Comparison of ENCODE assay signal across 26 cellular contexts in genomic region chr16:29839822-29840221, GRCh38. TPM values are rescaled to one million over a fixed set of nuclear protein-coding genes. Genes with fewer than 3 reads are reported as not detected.
A peak's percentile ranks its signal among the peaks of the same experiment; 100 is the strongest.
DNase-seq lines count a peak whose midpoint lies in the region; ATAC-seq and TF ChIP-seq lines count a peak whose summit lies in the region.
"Had no signal": no experiment of that assay in that cellular context is flagged by ENCODE, and none has a peak within 500 bp of the region (broad histone marks: within the 10 kb centered on the region; RNA-seq: fewer than 3 reads in every experiment).

No MANE protein-coding gene starts in this region.

- no peak overlapping the region for H3K4me3 ChIP-seq in osteoblast (ENCODE audit: insufficient read depth, low read length)
- no peak overlapping the region for H3K4me3 ChIP-seq in brain microvascular endothelial cell (ENCODE audit: low read depth, low read length)
- H3K4me3 ChIP-seq: BLaER1, GM23338 had no signal

- TF ChIP-seq CTCF in osteoblast (IDR thresholded peaks at IDR 0.05; ENCODE audit: extremely low read depth, low read depth, low read length) (no peak), brain microvascular endothelial cell (IDR thresholded peaks at IDR 0.05; ENCODE audit: low read depth, low read length, missing control alignments) (no peak)

- no peaks in the 10 kb centered on the region for H3K9me3 Mint-ChIP-seq in activated CD4-positive, alpha-beta T cell treated with anti-CD3 and anti-CD28 coated beads, Interleukin-2, amount 10 ng/mL, durations not matched to agents 24 days and 14 days
- H3K9me3 Mint-ChIP-seq: CD4-positive, alpha-beta T cell; GM23338 had no signal

- H3K4me2 ChIP-seq in osteoblast (ENCODE audit: insufficient read depth, low read length) = no peak overlapping the region
- H3K4me2 ChIP-seq: BLaER1, GM23338 had no signal

- H3K27me3 ChIP-seq in osteoblast (ENCODE audit: insufficient read depth, low read length) (no peaks in the 10 kb centered on the region), brain microvascular endothelial cell (replicated peaks) (no peaks in the 10 kb centered on the region)
- H3K27me3 ChIP-seq: BLaER1 had no signal

- DNase-seq in activated CD4-positive, alpha-beta T cell treated with anti-CD3 and anti-CD28 coated beads, Interleukin-2, amount 10 ng/mL, durations not matched to agents 24 days and 14 days = no peak
- no peak for DNase-seq in activated CD4-positive, alpha-beta T cell treated with anti-CD3 and anti-CD28 coated beads, Interleukin-2, amount 50 U/mL, for 1 hour
- DNase-seq in left cardiac atrium (no peak), Right ventricle myocardium inferior (ENCODE audit: missing footprints) (no peak), osteoblast (ENCODE audit: insufficient read length, low spot score, missing footprints) (peak; percentile 2), NCI-H128 (lab: John Stamatoyannopoulos, UW; ENCODE audit: unreplicated experiment) (no peak), brain microvascular endothelial cell (no peak), DMS79 (lab: John Stamatoyannopoulos, UW) (no peak)
- DNase-seq: ACHN; CD4-positive, alpha-beta T cell; COR-L47; DMS 273 treated with DMSO at 0.1 percent for 48 hours; DND-41; HCEC 1CT; KBM-7; MM.1S; NCI-H1048; NCI-H1436; NCI-H187 treated with DMSO at 0.1 percent for 48 hours; NCI-H2107; NCI-H446 treated with DMSO at 0.1 percent for 48 hours; NCI-H526 treated with DMSO at 0.1 percent for 48 hours; SIG-M5 had no signal

- H3K4me1 Mint-ChIP-seq in activated CD4-positive, alpha-beta T cell treated with anti-CD3 and anti-CD28 coated beads, Interleukin-2, amount 10 ng/mL, durations not matched to agents 24 days and 14 days = no peaks in the 10 kb centered on the region
- H3K4me1 Mint-ChIP-seq: GM23338 had no signal

- H3K27ac Mint-ChIP-seq in activated CD4-positive, alpha-beta T cell treated with anti-CD3 and anti-CD28 coated beads, Interleukin-2, amount 10 ng/mL, durations not matched to agents 24 days and 14 days = peak overlapping the region; percentile 18
- H3K27ac Mint-ChIP-seq: CD4-positive, alpha-beta T cell had no signal

- peaks cover 5% of the 10 kb centered on the region for H3K79me2 ChIP-seq in osteoblast (ENCODE audit: insufficient read depth, low read length)

- no peaks in the 10 kb centered on the region for H3K4me1 ChIP-seq in osteoblast (ENCODE audit: insufficient read depth, low read length)
- H3K4me1 ChIP-seq: BLaER1 had no signal

- no peak overlapping the region for H2AFZ ChIP-seq in osteoblast (ENCODE audit: low read length)
- H2AFZ ChIP-seq: GM23338 had no signal

- intact Hi-C loops in activated CD4-positive, alpha-beta T cell treated with anti-CD3 and anti-CD28 coated beads, Interleukin-2, amount 10 ng/mL, durations not matched to agents 24 days and 14 days (cut with micrococcal nuclease) = no loop called here
- intact Hi-C loops in left cardiac atrium (cut with DNase I) = loop anchor here in 1 of 2 donors (10.0 kb wide), 1 partner anchor 135 kb away; no protein-coding TSS in a partner anchor
- intact Hi-C loops in Right ventricle myocardium inferior (cut with DNase I) = no loop called here

- no peaks in the 10 kb centered on the region for H3K27me3 Mint-ChIP-seq in activated CD4-positive, alpha-beta T cell treated with anti-CD3 and anti-CD28 coated beads, Interleukin-2, amount 10 ng/mL, durations not matched to agents 24 days and 14 days
- H3K27me3 Mint-ChIP-seq: CD4-positive, alpha-beta T cell had no signal

- H3K27ac ChIP-seq in osteoblast (ENCODE audit: low read depth, low read length) (no peak overlapping the region), brain microvascular endothelial cell (no peak overlapping the region)
- H3K27ac ChIP-seq: 22Rv1, BLaER1 had no signal

- ATAC-seq in left cardiac atrium (peak; percentile 42 to 80), Right ventricle myocardium inferior (no peak)
- ATAC-seq: GM23338 had no signal

- peaks cover 55% of the 10 kb centered on the region for H3K36me3 Mint-ChIP-seq in activated CD4-positive, alpha-beta T cell treated with anti-CD3 and anti-CD28 coated beads, Interleukin-2, amount 10 ng/mL, durations not matched to agents 24 days and 14 days (ENCODE audit: low read depth)

- in situ Hi-C loops in brain microvascular endothelial cell (cut with HindIII; ENCODE audit: low pct_ligation_motif_present, low sequenced_read_pairs) = no loop called here

- H3K36me3 ChIP-seq in osteoblast (ENCODE audit: insufficient read depth, low read length) = peaks cover 86% of the 10 kb centered on the region
- H3K36me3 ChIP-seq in brain microvascular endothelial cell (replicated peaks) = peaks cover 85% of the 10 kb centered on the region

- no peak overlapping the region for H3K4me3 Mint-ChIP-seq in activated CD4-positive, alpha-beta T cell treated with anti-CD3 and anti-CD28 coated beads, Interleukin-2, amount 10 ng/mL, durations not matched to agents 24 days and 14 days
- H3K4me3 Mint-ChIP-seq: CD4-positive, alpha-beta T cell; GM23338 had no signal

- H3K9me3 ChIP-seq in osteoblast (ENCODE audit: low read depth, low read length) = no peaks in the 10 kb centered on the region
- H3K9me3 ChIP-seq: BLaER1 had no signal

- H4K20me1 ChIP-seq in osteoblast (ENCODE audit: insufficient read depth, low read length) = peaks cover 6% of the 10 kb centered on the region
- H4K20me1 ChIP-seq: BLaER1 had no signal

RNA-seq across cellular contexts. Expression of gene MVP, which starts 19.6 kb away (rescaled TPM):
- total RNA-seq in activated CD4-positive, alpha-beta T cell treated with anti-CD3 and anti-CD28 coated beads, Interleukin-2, amount 10 ng/mL, durations not matched to agents 24 days and 14 days = 116 and 122 TPM in 2 replicates
- total RNA-seq in left cardiac atrium (10 to 100 TPM; 72.7 to 82.4 TPM), Right ventricle myocardium inferior (51.5 TPM), osteoblast (273 and 274 TPM in 2 replicates)

RNA-seq across cellular contexts. Expression of gene CDIPT, which starts 23.2 kb away (rescaled TPM):
- 69.2 and 71.2 TPM in 2 replicates for total RNA-seq in activated CD4-positive, alpha-beta T cell treated with anti-CD3 and anti-CD28 coated beads, Interleukin-2, amount 10 ng/mL, durations not matched to agents 24 days and 14 days
- total RNA-seq in left cardiac atrium (10 to 100 TPM; 88.8 to 90.8 TPM), Right ventricle myocardium inferior (65.8 TPM), osteoblast (105 and 107 TPM in 2 replicates)

RNA-seq across cellular contexts. Expression of gene PAGR1, which starts 23.9 kb away (rescaled TPM):
- 25.8 and 27.0 TPM in 2 replicates for total RNA-seq in activated CD4-positive, alpha-beta T cell treated with anti-CD3 and anti-CD28 coated beads, Interleukin-2, amount 10 ng/mL, durations not matched to agents 24 days and 14 days
- total RNA-seq in left cardiac atrium (10 to 100 TPM; 15.1 to 16.6 TPM), Right ventricle myocardium inferior (15.6 TPM), osteoblast (16.8 and 19.9 TPM in 2 replicates)

RNA-seq across cellular contexts. Expression of gene PRRT2, which starts 27.8 kb away (rescaled TPM):
- total RNA-seq in activated CD4-positive, alpha-beta T cell treated with anti-CD3 and anti-CD28 coated beads, Interleukin-2, amount 10 ng/mL, durations not matched to agents 24 days and 14 days = 1.6 and 1.7 TPM in 2 replicates
- total RNA-seq in left cardiac atrium (1 to 10 TPM; 2.2 to 3.0 TPM), Right ventricle myocardium inferior (3.2 TPM), osteoblast (1.4 and 4.1 TPM in 2 replicates)

RNA-seq across cellular contexts. Expression of gene MAZ, which starts 33.5 kb away (rescaled TPM):
- total RNA-seq in activated CD4-positive, alpha-beta T cell treated with anti-CD3 and anti-CD28 coated beads, Interleukin-2, amount 10 ng/mL, durations not matched to agents 24 days and 14 days = 378 and 380 TPM in 2 replicates
- total RNA-seq in left cardiac atrium (10 to 100 TPM; 84.8 to 96.7 TPM), Right ventricle myocardium inferior (92.0 TPM), osteoblast (221 and 267 TPM in 2 replicates)
